In genomic region chr3:149970716-149971402, GRCh38 we compare ENCODE assay signal across 8 cellular contexts. TPM values are rescaled to one million over a fixed set of nuclear protein-coding genes. Genes with fewer than 3 reads are reported as not detected.
A peak's percentile ranks its signal among the peaks of the same experiment; 100 is the strongest.
DNase-seq lines count a peak whose midpoint lies in the region; ATAC-seq, FAIRE-seq and TF ChIP-seq lines count a peak whose summit lies in the region.

A gene with protein sequence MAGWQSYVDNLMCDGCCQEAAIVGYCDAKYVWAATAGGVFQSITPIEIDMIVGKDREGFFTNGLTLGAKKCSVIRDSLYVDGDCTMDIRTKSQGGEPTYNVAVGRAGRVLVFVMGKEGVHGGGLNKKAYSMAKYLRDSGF (minus strand): TSS chr3:149970895. CDS start chr3:149970856, 39 bp downstream.

- H3K36me3 ChIP-seq in SK-N-MC (ENCODE audit: insufficient read depth, low read length) (peaks cover 28% of the 10 kb centered on the region), adipocyte (ENCODE audit: control insufficient read depth, insufficient read depth, low read length, severe bottlenecking) (peaks cover 2% of the 10 kb centered on the region), parathyroid adenoma (ENCODE audit: control insufficient read depth, insufficient read depth, low read length) (no peaks in the 10 kb centered on the region), tibial nerve (peaks cover 0 to 2% (median 0%) of the 10 kb centered on the region in 3 donors)

- H3K9me3 ChIP-seq in SK-N-MC (ENCODE audit: low read depth, low read length) = no peaks in the 10 kb centered on the region
- no peaks in the 10 kb centered on the region for H3K9me3 ChIP-seq in adipocyte (ENCODE audit: control insufficient read depth, low read length)
- no peaks in the 10 kb centered on the region for H3K9me3 ChIP-seq in parathyroid adenoma (ENCODE audit: control insufficient read depth, low read length)
- no peaks in the 10 kb centered on the region for H3K9me3 ChIP-seq in tibial nerve

- H3K27me3 ChIP-seq in adipocyte (replicated peaks; ENCODE audit: control insufficient read depth, insufficient read depth, low read length) = no peaks in the 10 kb centered on the region
- no peaks in the 10 kb centered on the region for H3K27me3 ChIP-seq in parathyroid adenoma (ENCODE audit: control insufficient read depth, insufficient read depth, low read length)
- no peaks in the 10 kb centered on the region for H3K27me3 ChIP-seq in tibial nerve

- peaks cover 22% of the 10 kb centered on the region for H3K4me1 ChIP-seq in adipocyte (ENCODE audit: control insufficient read depth, insufficient read depth, low read length)
- no peaks in the 10 kb centered on the region for H3K4me1 ChIP-seq in parathyroid adenoma
- H3K4me1 ChIP-seq in tibial nerve = peaks cover 0 to 46% (median 10%) of the 10 kb centered on the region in 4 donors

- peak within 1 kb of the TSS; percentile 92 for H3K4me3 ChIP-seq in SK-N-MC
- H3K4me3 ChIP-seq in adipocyte (ENCODE audit: low read length) = peak within 1 kb of the TSS; percentile 92
- peak within 1 kb of the TSS; percentile 70 for H3K4me3 ChIP-seq in parathyroid adenoma (ENCODE audit: low read depth, low read length)
- H3K4me3 ChIP-seq in tibial nerve = peak within 1 kb of the TSS; percentile 72 to 90 (median 83)

- peak within 1 kb of the TSS; percentile 90 for H2AFZ ChIP-seq in parathyroid adenoma

- TF ChIP-seq POLR2A in tibial nerve (IDR thresholded peaks at IDR 0.05) = peak in 1 of 2 donors; percentile 29

- TF ChIP-seq CTCF in D721Med (IDR thresholded peaks at IDR 0.05; ENCODE audit: insufficient read depth, missing control alignments) (no peak), parathyroid adenoma (IDR thresholded peaks at IDR 0.05) (no peak), tibial nerve (IDR thresholded peaks at IDR 0.05) (peak in 1 of 5 experiments; percentile 14)

- intact Hi-C loops in Right ventricle myocardium superior (cut with DNase I) = no loop called here

- H3K9ac ChIP-seq in SK-N-MC (ENCODE audit: insufficient read length) (peak within 1 kb of the TSS; percentile 96), adipocyte (ENCODE audit: low read length) (peak within 1 kb of the TSS; percentile 89), parathyroid adenoma (peak within 1 kb of the TSS; percentile 59)

- 0 to 1% methylated on average over 11 to 35 of the region's 102 CpGs for WGBS in tibial nerve, 2 donors

- TF ChIP-seq RAD21 in Ishikawa (IDR thresholded peaks at IDR 0.05; ENCODE audit: low read depth) = no peak

- H3K27ac ChIP-seq in SK-N-MC (peak within 1 kb of the TSS; percentile 97), parathyroid adenoma (peak within 1 kb of the TSS; percentile 86), tibial nerve (peak within 1 kb of the TSS; percentile 69 to 93 (median 90))

- ATAC-seq in GM21529 (IDR thresholded peaks at IDR 0.05; ENCODE audit: unreplicated experiment) (peak; percentile 56), Right ventricle myocardium superior (ENCODE audit: poor library complexity) (peak; percentile 83)

- peak; percentile 36 for DNase-seq in D721Med (ENCODE audit: insufficient read length, low spot score)
- no peak for DNase-seq in SK-N-MC (ENCODE audit: low read depth, low spot score)
- peak; percentile 85 for DNase-seq in adipocyte (ENCODE audit: low read depth)
- DNase-seq in Right ventricle myocardium superior = peak; percentile 78
- DNase-seq in tibial nerve (ENCODE audit: low spot score in 2 of 2) = peak; percentile 21 to 28

- peaks cover 7% of the 10 kb centered on the region for H3K79me2 ChIP-seq in parathyroid adenoma

- peak within 1 kb of the TSS; percentile 84 for H3K4me2 ChIP-seq in parathyroid adenoma (ENCODE audit: low read length)

- TF ChIP-seq EP300 in Ishikawa (IDR thresholded peaks at IDR 0.05; ENCODE audit: borderline replicate concordance) (no peak), tibial nerve (IDR thresholded peaks at IDR 0.05) (peak in 1 of 2 donors; percentile 25)

- no peak for FAIRE-seq in D721Med (lab: Jason Lieb, UNC)

TF ChIP-seq in Ishikawa, 13 proteins besides CTCF, POLR2A, EP300 and RAD21:
- TF ChIP-seq EGR1 (IDR thresholded peaks at IDR 0.05) (no peak; the same call in 1 of the 2 replicates), TCF12 (IDR thresholded peaks at IDR 0.05; ENCODE audit: low read depth) (no peak), TAF1 (IDR thresholded peaks at IDR 0.05; ENCODE audit: low read depth) (peak; percentile 57; the same call in 1 of the 2 replicates), ZBTB7A (IDR thresholded peaks at IDR 0.05; ENCODE audit: low read depth) (peak; percentile 88), FOXM1 (IDR thresholded peaks at IDR 0.05; ENCODE audit: borderline replicate concordance, low read depth) (no peak), NFIC (IDR thresholded peaks at IDR 0.05) (no peak), TEAD4 (IDR thresholded peaks at IDR 0.05) (no peak), CEBPB (IDR thresholded peaks at IDR 0.05) (no peak), REST (IDR thresholded peaks at IDR 0.05; ENCODE audit: low read depth) (no peak), USF1 (IDR thresholded peaks at IDR 0.05) (peak; percentile 31; the same call in 1 of the 2 replicates), YY1 (IDR thresholded peaks at IDR 0.05; ENCODE audit: low read depth) (peak; percentile 90), CREB1 (IDR thresholded peaks at IDR 0.05; ENCODE audit: low read depth) (no peak)
- TF ChIP-seq, protein P1, sequence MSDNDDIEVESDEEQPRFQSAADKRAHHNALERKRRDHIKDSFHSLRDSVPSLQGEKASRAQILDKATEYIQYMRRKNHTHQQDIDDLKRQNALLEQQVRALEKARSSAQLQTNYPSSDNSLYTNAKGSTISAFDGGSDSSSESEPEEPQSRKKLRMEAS (IDR thresholded peaks at IDR 0.05) = peak; percentile 89

RNA-seq across cellular contexts. Expression of the gene that starts here (rescaled TPM):
- total RNA-seq in Right ventricle myocardium superior (61.3 TPM), tibial nerve (10 to 100 TPM; 28.2 to 54.8 (median 40.7) TPM)
